In the genomic region with DNA sequence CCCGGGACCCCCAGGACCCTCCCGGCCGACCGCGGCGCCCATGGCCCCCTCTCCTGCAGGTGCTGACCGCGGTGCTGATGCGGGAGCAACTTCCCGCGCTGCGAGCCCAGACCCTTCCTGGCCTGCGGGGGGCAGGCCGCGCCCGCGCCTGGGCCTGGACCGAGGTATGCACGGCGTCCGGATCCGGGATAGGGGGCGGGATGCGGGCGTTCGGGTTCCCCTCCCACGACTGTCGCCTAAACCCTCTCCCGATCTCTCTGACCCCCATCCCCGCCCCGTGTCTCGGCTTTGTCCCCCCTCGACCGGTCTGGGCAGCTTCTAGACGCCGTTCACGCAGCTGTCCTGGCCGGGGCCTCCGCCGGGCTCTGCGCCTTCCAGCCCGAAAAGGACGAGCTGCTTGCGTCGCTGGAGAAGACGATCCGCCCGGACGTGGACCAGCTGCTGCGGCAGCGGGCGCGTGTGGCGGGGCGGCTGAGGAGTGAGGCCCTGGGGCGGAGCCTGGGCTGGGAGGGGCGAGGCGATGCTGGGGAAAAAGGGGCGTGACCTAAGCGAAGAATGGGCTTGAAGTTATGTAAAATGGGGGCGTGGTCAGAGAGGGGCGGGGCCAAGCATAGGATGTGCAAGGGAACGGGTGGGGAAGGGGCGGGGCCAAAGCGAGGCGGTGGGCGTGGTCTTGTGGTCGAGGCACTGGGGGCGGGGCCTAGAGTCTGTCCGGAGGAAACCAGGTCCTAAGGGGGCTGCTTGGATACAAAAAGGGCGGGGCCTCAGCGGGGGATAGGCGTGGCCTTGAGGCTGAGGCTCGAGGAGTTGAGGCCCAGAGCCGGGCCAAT, we compare ENCODE assay signal across 8 cellular contexts. TPM values are rescaled to one million over a fixed set of nuclear protein-coding genes. Genes with fewer than 3 reads are reported as not detected.
DNase-seq lines count a peak whose midpoint lies in the region; ATAC-seq and TF ChIP-seq lines count a peak whose summit lies in the region.

No MANE protein-coding gene starts in this region.

- CTCF ChIA-PET in Calu3 (lab: Charles Lee), result no interaction called here

- H3K4me3 ChIP-seq in right atrium auricular region (peak overlapping the region; percentile 40 to 51), prostate gland (peak overlapping the region; percentile 34 to 40), upper lobe of left lung (peak overlapping the region; percentile 27 to 58 (median 49))

- no peak overlapping the region for H3K27ac Mint-ChIP-seq in Calu3 (ENCODE audit: unreplicated experiment)
- H3K27ac Mint-ChIP-seq in HFFc6, result no peak overlapping the region

- BruUV-seq in Calu3 (replicated peaks; lab: Mats Ljungman, UMichigan), result no TSS peak

- no peak for TF ChIP-seq EP300 in upper lobe of left lung (IDR thresholded peaks at IDR 0.05)

- H3K9me3 Mint-ChIP-seq in Calu3 (ENCODE audit: low read depth, unreplicated experiment) (no peaks in the 10 kb centered on the region), HFFc6 (no peaks in the 10 kb centered on the region; the same call in 1 of the 2 replicates)

- H3K36me3 Mint-ChIP-seq in Calu3 (ENCODE audit: insufficient read depth, unreplicated experiment) (peaks cover 6% of the 10 kb centered on the region), HFFc6 (ENCODE audit: low read depth) (no peaks in the 10 kb centered on the region)

- intact Hi-C loops in Calu3 (cut with micrococcal nuclease; ENCODE audit: unreplicated experiment) (no loop called here), prostate gland (cut with DNase I) (no loop called here)

- H3K4me1 Mint-ChIP-seq in Calu3 (ENCODE audit: low read depth, unreplicated experiment), result no peaks in the 10 kb centered on the region
- peaks cover 8% of the 10 kb centered on the region for H3K4me1 Mint-ChIP-seq in HFFc6 (ENCODE audit: low read depth)

- no peaks in the 10 kb centered on the region for H3K9me3 ChIP-seq in right atrium auricular region
- no peaks in the 10 kb centered on the region for H3K9me3 ChIP-seq in prostate gland
- H3K9me3 ChIP-seq in upper lobe of left lung, result no peaks in the 10 kb centered on the region

- ATAC-seq in upper lobe of left lung (ENCODE audit: low FRiP score in 2 of 2), result peak; percentile 95 to 96

- WGBS in prostate gland, result 1% methylated on average over 51 of the region's 75 CpGs
- WGBS in upper lobe of left lung, 2 donors, result 1 to 2% methylated on average over 25 to 54 of the region's 75 CpGs

- peak overlapping the region; percentile 71 for H3K4me3 Mint-ChIP-seq in Calu3 (ENCODE audit: low read depth, unreplicated experiment)
- H3K4me3 Mint-ChIP-seq in HFFc6, result peak overlapping the region; percentile 82

- TF ChIP-seq CTCF in Calu3 (IDR thresholded peaks at IDR 0.05; ENCODE audit: unreplicated experiment) (no peak), HFFc6 (IDR thresholded peaks at IDR 0.05) (peak; percentile 52), right atrium auricular region (IDR thresholded peaks at IDR 0.05) (peak in 1 of 2 donors; percentile 78), prostate gland (IDR thresholded peaks at IDR 0.05) (peak in 3 of 4 experiments; percentile 13 to 42 (median 28)), upper lobe of left lung (IDR thresholded peaks at IDR 0.05) (peak in 5 of 6 experiments; percentile 18 to 54 (median 43))

- H3K4me1 ChIP-seq in right atrium auricular region (peaks cover 0 to 14% of the 10 kb centered on the region in 2 donors), prostate gland (replicated peaks) (no peaks in the 10 kb centered on the region), upper lobe of left lung (peaks cover 9 to 14% (median 12%) of the 10 kb centered on the region in 4 donors)

- peaks cover 32% of the 10 kb centered on the region for H3K27me3 Mint-ChIP-seq in Calu3 (ENCODE audit: unreplicated experiment)
- H3K27me3 Mint-ChIP-seq in HFFc6 (ENCODE audit: insufficient read depth), result peaks cover 12% of the 10 kb centered on the region

- no peak for TF ChIP-seq POLR2A in prostate gland (IDR thresholded peaks at IDR 0.05)
- peak in 1 of 4 donors; percentile 19 for TF ChIP-seq POLR2A in upper lobe of left lung (IDR thresholded peaks at IDR 0.05)

- H3K27ac ChIP-seq in angular gyrus (ENCODE audit: low read depth, low read length) (peak overlapping the region; percentile 10), right atrium auricular region (peak overlapping the region in 1 of 2 donors; percentile 48), prostate gland (peak overlapping the region; percentile 34 to 45), upper lobe of left lung (peak overlapping the region in 3 of 4 donors; percentile 30 to 74 (median 48))

- H3K27me3 ChIP-seq in right atrium auricular region (no peaks in the 10 kb centered on the region), prostate gland (replicated peaks; ENCODE audit: insufficient read depth) (no peaks in the 10 kb centered on the region), upper lobe of left lung (no peaks in the 10 kb centered on the region)

- H3K36me3 ChIP-seq in right atrium auricular region (no peaks in the 10 kb centered on the region), prostate gland (no peaks in the 10 kb centered on the region), upper lobe of left lung (no peaks in the 10 kb centered on the region)

- DNase-seq in Calu3, result peak; percentile 87
- DNase-seq in HFFc6, result peak; percentile 84
- DNase-seq in NCI-H187 treated with DMSO at 0.1 percent for 48 hours (lab: John Stamatoyannopoulos, UW), result peak; percentile 46
- peak; percentile 95 to 98 (median 95) for DNase-seq in T-helper 2 cell
- peak; percentile 94 for DNase-seq in right atrium auricular region (ENCODE audit: low spot score)
- peak; percentile 80 for DNase-seq in prostate gland (ENCODE audit: low spot score)
- peak; percentile 94 to 98 for DNase-seq in upper lobe of left lung

RNA-seq across cellular contexts. Expression of a gene that starts 15.9 kb away (rescaled TPM):
- 69.8 and 79.1 TPM in 2 replicates for total RNA-seq in Calu3 (2022)
- 100 to 1,000 TPM; 102 to 115 (median 106) TPM for total RNA-seq in HFFc6 (2021; fragmentation: NEBNext Ultra II Directional; extraction: Animal tissue kit (Norgen Biotek cat#: 25700))
- 10 to 100 TPM; 28.3 to 30.8 TPM for total RNA-seq in right atrium auricular region
- 10 to 100 TPM; 29.3 to 85.1 TPM for total RNA-seq in prostate gland
- 100 to 1,000 TPM in 4 of 6 donors, 10 to 100 TPM in 2; 58.3 to 151 (median 116) TPM for total RNA-seq in upper lobe of left lung

RNA-seq across cellular contexts. Expression of a gene that starts 28.1 kb away (rescaled TPM):
- total RNA-seq in Calu3 (2022), result 75.5 and 78.1 TPM in 2 replicates
- total RNA-seq in HFFc6 (2021; fragmentation: NEBNext Ultra II Directional; extraction: Animal tissue kit (Norgen Biotek cat#: 25700)), result 100 to 1,000 TPM in 1 of 6 experiments, 10 to 100 TPM in 5; 90.6 to 101 (median 95.2) TPM
- 10 to 100 TPM; 20.4 to 35.9 TPM for total RNA-seq in right atrium auricular region
- 100 to 1,000 TPM; 120 to 129 TPM for total RNA-seq in prostate gland
- total RNA-seq in upper lobe of left lung, result 100 to 1,000 TPM in 3 of 6 donors, 10 to 100 TPM in 3; 50.6 to 117 (median 99.7) TPM

Comparison
In these comparisons a context has a peak if more than half of its experiments do, and no peak if none do; other contexts are left out.
1. DNase-seq: peak in every context shown above with its lines; median percentile 96 in upper lobe of left lung; 95 in T-helper 2 cell; 94 in right atrium auricular region; 87 in Calu3; 84 in HFFc6; 80 in prostate gland; 46 in NCI-H187 treated with DMSO at 0.1 percent for 48 hours.